13 cellular contexts compared by ENCODE assay signal in the genomic region with DNA sequence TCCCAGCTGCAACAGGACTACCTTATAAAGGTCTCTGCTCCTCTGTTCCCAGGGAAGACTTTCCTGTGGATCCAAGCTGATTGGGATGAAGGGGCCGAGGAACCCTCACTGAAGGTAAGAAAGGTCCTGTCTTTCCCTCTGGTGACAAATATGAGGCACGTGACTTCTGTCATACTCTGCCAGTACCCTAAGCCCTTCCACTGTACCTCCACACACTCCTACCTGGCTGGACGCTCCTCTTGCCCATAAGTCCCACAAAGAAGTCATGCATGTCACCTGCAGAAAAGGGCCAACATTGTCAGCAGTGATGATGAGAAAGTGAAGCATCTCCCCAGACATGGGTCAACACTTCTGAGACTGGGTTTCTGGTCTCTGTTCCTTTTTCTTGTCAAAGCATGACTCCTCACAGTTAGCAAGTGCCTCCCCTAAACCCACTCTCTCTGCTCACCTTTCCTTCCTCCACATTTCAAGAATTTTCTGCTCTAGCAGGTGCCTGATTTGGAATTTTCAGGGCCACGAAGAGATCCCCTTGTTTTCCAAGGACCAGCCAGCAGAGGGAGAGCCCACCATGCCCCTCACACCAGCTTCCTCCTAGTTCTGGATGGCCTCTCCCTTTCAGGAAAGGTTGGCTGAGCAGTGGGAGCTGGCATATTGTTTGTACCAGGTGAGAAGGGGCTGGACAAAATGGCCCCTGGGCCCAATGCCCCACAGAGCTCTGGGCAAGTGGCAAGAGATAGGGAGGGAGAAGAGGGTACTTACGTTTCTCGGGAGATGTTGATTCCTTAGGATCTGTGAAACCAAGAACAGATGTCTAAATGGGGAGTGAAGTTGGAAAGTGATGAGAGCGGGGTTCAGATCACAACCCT. TPM values are rescaled to one million over a fixed set of nuclear protein-coding genes. Genes with fewer than 3 reads are reported as not detected.
DNase-seq lines count a peak whose midpoint lies in the region; ATAC-seq, FAIRE-seq and TF ChIP-seq lines count a peak whose summit lies in the region.
"Had no signal": no experiment of that assay in that cellular context is flagged by ENCODE, and none has a peak within 500 bp of the region (broad histone marks: within the 10 kb centered on the region; RNA-seq: fewer than 3 reads in every experiment).

No MANE protein-coding gene starts in this region.

- H3K4me3 ChIP-seq in K562 (no peak overlapping the region), MM.1S (ENCODE audit: low read length) (no peak overlapping the region)
- no peak overlapping the region for H3K4me3 ChIP-seq in CD8-positive, alpha-beta memory T cell (ENCODE audit: low read length)

- H3K36me3 Mint-ChIP-seq in CD8-positive, alpha-beta memory T cell = no peaks in the 10 kb centered on the region

- no peaks in the 10 kb centered on the region for H3K9me1 ChIP-seq in K562 (ENCODE audit: control insufficient read depth, insufficient read depth, low read length)

- H3K27ac ChIP-seq in K562 (ENCODE audit: extremely low read depth, low read depth, low read length) = no peak overlapping the region
- no peak overlapping the region for H3K27ac ChIP-seq in CD8-positive, alpha-beta memory T cell (ENCODE audit: low read depth, low read length)
- H3K27ac ChIP-seq in MM.1S (ENCODE audit: low read length) = no peak overlapping the region

- TF ChIP-seq EP300 in K562 (IDR thresholded peaks at IDR 0.05; ENCODE audit: low read length) = no peak

- peaks cover 2 to 20% of the 10 kb centered on the region in 2 experiments for H3K27me3 ChIP-seq in K562 (ENCODE audit: control insufficient read depth in 2 of 2, insufficient read depth in 2 of 2, low read length in 2 of 2)
- peaks cover 3% of the 10 kb centered on the region for H3K27me3 ChIP-seq in CD8-positive, alpha-beta memory T cell (ENCODE audit: insufficient read depth, low read length, poor library complexity, severe bottlenecking)
- peaks cover 18% of the 10 kb centered on the region; the same call in 1 of the 2 replicates for H3K27me3 ChIP-seq in MM.1S (replicated peaks; ENCODE audit: insufficient read depth, low read length)

- H3K4me3 Mint-ChIP-seq in CD8-positive, alpha-beta memory T cell = no peak overlapping the region

- H2AFZ ChIP-seq in K562 (ENCODE audit: low read depth, low read length) = no peak overlapping the region
- H2AFZ ChIP-seq in MM.1S (ENCODE audit: low read length) = no peak overlapping the region

- POLR2A ChIA-PET in K562 (lab: Yijun Ruan, JAX) = no interaction called here
- POLR2A ChIA-PET in CD8-positive, alpha-beta memory T cell (lab: Charles Lee) = no interaction called here

- H3K9me3 ChIP-seq in K562 (replicated peaks; ENCODE audit: control insufficient read depth, insufficient read depth, low read depth, low read length) = no peaks in the 10 kb centered on the region
- no peaks in the 10 kb centered on the region for H3K9me3 ChIP-seq in CD8-positive, alpha-beta memory T cell (ENCODE audit: low read length)
- H3K9me3 ChIP-seq in MM.1S (replicated peaks; ENCODE audit: insufficient read depth, low read length) = no peaks in the 10 kb centered on the region

- in situ Hi-C loops in GM13976 (cut with MboI; ENCODE audit: low sequenced_read_pairs, unreplicated experiment) = loop anchor here (10.0 kb wide), 1 partner anchor 52 kb away; no protein-coding TSS in a partner anchor
- in situ Hi-C loops in K562 (cut with MboI) = loop anchor here (5.0 kb wide), 1 partner anchor 39 kb away; a partner anchor contains a TSS

- TF ChIP-seq RAD21 in K562 (CRISPR knock-in tag; conservative IDR thresholded peaks at IDR 0.05 in 1 of 2, IDR thresholded peaks at IDR 0.05 in 1 of 2) = peak in 1 of 2 experiments; percentile 59; a peak in 2 of 4 replicates

- H3K79me2 ChIP-seq in K562 (ENCODE audit: control insufficient read depth, insufficient read depth, low read length) (no peaks in the 10 kb centered on the region), MM.1S (ENCODE audit: low read length) (no peaks in the 10 kb centered on the region)

- DNase-seq in GM13976 (ENCODE audit: low spot score) (peak; percentile 62), K562 (ENCODE audit: extremely low read depth in 1 of 4, low spot score in 3 of 4) (no peak), anterior cingulate cortex (lab: John Stamatoyannopoulos, UW) (no peak), NCI-H1092 (lab: John Stamatoyannopoulos, UW) (no peak), MM.1S (no peak)
- DNase-seq in CD8-positive, alpha-beta memory T cell = no peak
- DNase-seq: EL, NCI-H2227 treated with DMSO at 0.1 percent for 48 hours, right cardiac atrium, T1000 had no signal

- H3K27ac Mint-ChIP-seq in CD8-positive, alpha-beta memory T cell = peak overlapping the region in 3 of 8 donors; percentile 74 to 84 (median 83)

- H3K9me3 Mint-ChIP-seq in CD8-positive, alpha-beta memory T cell = no peaks in the 10 kb centered on the region

- H3K4me1 ChIP-seq in K562 (replicated peaks in 1 of 2; ENCODE audit: control insufficient read depth in 2 of 2, insufficient read depth in 2 of 2, low read length in 2 of 2) = peaks cover 6 to 20% of the 10 kb centered on the region in 2 experiments; a peak in 4 of 5 replicates
- H3K4me1 ChIP-seq in CD8-positive, alpha-beta memory T cell (ENCODE audit: insufficient read depth, low read length) = peaks cover 26% of the 10 kb centered on the region
- H3K4me1 ChIP-seq in MM.1S (ENCODE audit: low read length) = peaks cover 9% of the 10 kb centered on the region

- H3K4me1 Mint-ChIP-seq in CD8-positive, alpha-beta memory T cell = peaks cover 17 to 18% (median 18%) of the 10 kb centered on the region in 3 donors

- no peaks in the 10 kb centered on the region for H3K9me2 ChIP-seq in MM.1S (replicated peaks; ENCODE audit: insufficient read depth, low read length)

- H3K27me3 Mint-ChIP-seq in CD8-positive, alpha-beta memory T cell = peaks cover 9 to 26% of the 10 kb centered on the region in 2 donors

- WGBS in K562 (ENCODE audit: insufficient coverage, low coverage, missing lambda C conversion rate) = 12% methylated on average over 7 of the region's 7 CpGs

- no TSS peak for BruUV-seq in K562 (replicated peaks; lab: Mats Ljungman, UMichigan)

- peak; percentile 74 for ATAC-seq in GM19395 (IDR thresholded peaks at IDR 0.05; ENCODE audit: unreplicated experiment)
- ATAC-seq in HG02885 (IDR thresholded peaks at IDR 0.05; ENCODE audit: poor library complexity, unreplicated experiment) = peak; percentile 74
- no peak for ATAC-seq in K562
- ATAC-seq: right cardiac atrium had no signal

- no peak for TF ChIP-seq POLR2A in K562 (conservative IDR thresholded peaks at IDR 0.05)

- H3F3A ChIP-seq in MM.1S (ENCODE audit: insufficient read depth, low read length) = no peaks in the 10 kb centered on the region

- FAIRE-seq in K562 (lab: Jason Lieb, UNC) = no peak

- H3K4me2 ChIP-seq in K562 (ENCODE audit: insufficient read depth, low read length) (no peak overlapping the region), MM.1S (ENCODE audit: low read depth, low read length) (no peak overlapping the region)

- H4K20me1 ChIP-seq in K562 (replicated peaks; ENCODE audit: control insufficient read depth, insufficient read depth, low read length) (no peaks in the 10 kb centered on the region), MM.1S (ENCODE audit: insufficient read depth, low read length) (no peaks in the 10 kb centered on the region)

- H3K9ac ChIP-seq in K562 (ENCODE audit: insufficient read depth in 1 of 2, low read depth in 2 of 2, low read length in 2 of 2) = no peak overlapping the region
- H3K9ac ChIP-seq in MM.1S (ENCODE audit: low read length) = no peak overlapping the region

- H3K36me3 ChIP-seq in K562 (ENCODE audit: control insufficient read depth, insufficient read depth, low read length) (no peaks in the 10 kb centered on the region), MM.1S (replicated peaks; ENCODE audit: insufficient read depth, low read length) (no peaks in the 10 kb centered on the region)
- no peaks in the 10 kb centered on the region for H3K36me3 ChIP-seq in CD8-positive, alpha-beta memory T cell (ENCODE audit: insufficient read depth, low read length)

- CTCF ChIA-PET in K562 (lab: Yijun Ruan, JAX; ENCODE audit: low intra/inter-chr PET ratio) = interaction anchor here (0.6 to 1.2 kb wide), 2 partner anchors 48 to 161 kb away, joined by 3 to 4 read pairs; no protein-coding TSS in a partner anchor
- CTCF ChIA-PET in CD8-positive, alpha-beta memory T cell (lab: Charles Lee) = interaction anchor here (0.7 kb wide), 1 partner anchor 56 kb away, joined by 3 read pairs; no protein-coding TSS in a partner anchor

- TF ChIP-seq CTCF in GM13976 (IDR thresholded peaks at IDR 0.05; ENCODE audit: borderline replicate concordance, control extremely low read depth, extremely low read depth, insufficient read depth, missing control alignments) (no peak), K562 (IDR thresholded peaks at IDR 0.05 in 2 of 3, conservative IDR thresholded peaks at IDR 0.05 in 1 of 3; ENCODE audit: insufficient read depth in 2 of 3, low read depth in 1 of 3, low read length in 3 of 3) (peak; percentile 34 to 48 (median 34); a peak in 4 of 6 replicates), MM.1S (IDR thresholded peaks at IDR 0.05; ENCODE audit: low read length) (no peak)

- intact Hi-C loops in K562 (cut with micrococcal nuclease) = no loop called here

RNA-seq across cellular contexts. Expression of a gene that starts 3.5 kb away (rescaled TPM):
- 0.92 and 1.2 TPM in 2 replicates for total RNA-seq in K562 (2011; cell fraction: chromatin; rRNA removed; ENCODE audit: low replicate concordance)
- 1.3 and 2.3 TPM in 2 replicates for total RNA-seq in K562 (2011; cell fraction: nucleolus; rRNA removed)
- total RNA-seq in K562 (2011; cell fraction: nucleoplasm; rRNA removed) = 1.8 and 2.0 TPM in 2 replicates
- total RNA-seq in K562 (2014; rRNA removed) (0.64 and 1.9 TPM in 2 replicates), K562 (2014; rRNA removed; fragmentation: Illumina TruSeq; extraction: Trizol) (0.76 and 1.1 TPM in 2 replicates), K562 (2015; rRNA removed; fragmentation: Illumina TruSeq; extraction: Trizol) (1.4 and 1.8 TPM in 2 replicates), K562 (2021) (0.29 and 1.7 TPM in 2 replicates)
- polyA plus RNA-seq in K562 (2011; rRNA removed) (0.87 and 2.8 TPM in 2 replicates), K562 (2014; fragmentation: Illumina TruSeq; extraction: Trizol) (2.0 and 2.7 TPM in 2 replicates), K562 (2014; fragmentation: Nextera tagmentation; extraction: Ambion mirVana) (1 to 10 TPM; 2.4 to 2.6 TPM), K562 (2014; rRNA removed) (1.2 and 1.6 TPM in 2 replicates)
- polyA plus RNA-seq in K562 (2011; cell fraction: cytosol; rRNA removed) = 1.5 and 3.6 TPM in 2 replicates
- polyA plus RNA-seq in K562 (2011; cell fraction: nucleus; rRNA removed) = 0.38 and 0.98 TPM in 2 replicates
- 2.9 and 3.1 TPM in 2 replicates for polyA plus RNA-seq in K562 (2012)
- 0.39 and 1.1 TPM in 2 replicates for polyA minus RNA-seq in K562 (2011; rRNA and poly(A)+ RNA removed)
- polyA minus RNA-seq in K562 (2011; cell fraction: cytosol; rRNA and poly(A)+ RNA removed) = 0.95 TPM in 1 of 2 replicates, not detected in the other
- polyA minus RNA-seq in K562 (2011; cell fraction: nucleus; rRNA and poly(A)+ RNA removed) = not detected in 2 replicates
- not detected for total RNA-seq in CD8-positive, alpha-beta memory T cell
- not detected for polyA plus RNA-seq in CD8-positive, alpha-beta memory T cell
- total RNA-seq: epithelial cell of proximal tubule, right cardiac atrium had no signal
- polyA plus RNA-seq: right cardiac atrium had no signal

RNA-seq across cellular contexts. Expression of a gene that starts 6.5 kb away (rescaled TPM):
- total RNA-seq in K562 (2011; cell fraction: chromatin; rRNA removed; ENCODE audit: low replicate concordance) = 23.7 and 34.4 TPM in 2 replicates
- total RNA-seq in K562 (2011; cell fraction: nucleolus; rRNA removed) = 21.3 and 23.3 TPM in 2 replicates
- 23.4 and 26.0 TPM in 2 replicates for total RNA-seq in K562 (2011; cell fraction: nucleoplasm; rRNA removed)
- total RNA-seq in K562 (2014; rRNA removed) = 7.7 and 10.3 TPM in 2 replicates
- 8.6 and 9.3 TPM in 2 replicates for total RNA-seq in K562 (2014; rRNA removed; fragmentation: Illumina TruSeq; extraction: Trizol)
- 8.7 TPM in 2 replicates for total RNA-seq in K562 (2015; rRNA removed; fragmentation: Illumina TruSeq; extraction: Trizol)
- total RNA-seq in K562 (2021) = 11.5 and 13.3 TPM in 2 replicates
- polyA plus RNA-seq in K562 (2011; rRNA removed) = 9.6 and 10.4 TPM in 2 replicates
- 8.7 and 11.6 TPM in 2 replicates for polyA plus RNA-seq in K562 (2011; cell fraction: cytosol; rRNA removed)
- 13.1 and 14.4 TPM in 2 replicates for polyA plus RNA-seq in K562 (2011; cell fraction: nucleus; rRNA removed)
- polyA plus RNA-seq in K562 (2012) = 7.2 and 7.5 TPM in 2 replicates
- 10.9 and 11.6 TPM in 2 replicates for polyA plus RNA-seq in K562 (2014; fragmentation: Illumina TruSeq; extraction: Trizol)
- 1 to 10 TPM; 3.3 to 3.4 TPM for polyA plus RNA-seq in K562 (2014; fragmentation: Nextera tagmentation; extraction: Ambion mirVana)
- polyA plus RNA-seq in K562 (2014; rRNA removed) = 8.2 and 8.6 TPM in 2 replicates
- 14.8 and 17.1 TPM in 2 replicates for polyA minus RNA-seq in K562 (2011; rRNA and poly(A)+ RNA removed)
- polyA minus RNA-seq in K562 (2011; cell fraction: cytosol; rRNA and poly(A)+ RNA removed) = 8.0 and 9.3 TPM in 2 replicates
- polyA minus RNA-seq in K562 (2011; cell fraction: nucleus; rRNA and poly(A)+ RNA removed) = 13.3 and 21.2 TPM in 2 replicates
- 1 to 10 TPM; 9.1 to 9.3 TPM for total RNA-seq in CD8-positive, alpha-beta memory T cell
- polyA plus RNA-seq in CD8-positive, alpha-beta memory T cell = 2.0 TPM

RNA-seq across cellular contexts. Expression of a gene that starts 37.1 kb away (rescaled TPM):
- 0.35 and 1.0 TPM in 2 replicates for total RNA-seq in K562 (2011; cell fraction: chromatin; rRNA removed; ENCODE audit: low replicate concordance)
- 0.79 and 1.5 TPM in 2 replicates for total RNA-seq in K562 (2011; cell fraction: nucleolus; rRNA removed)
- total RNA-seq in K562 (2011; cell fraction: nucleoplasm; rRNA removed) = 0.51 and 0.99 TPM in 2 replicates
- total RNA-seq in K562 (2014; rRNA removed) (0.08 and 0.09 TPM in 2 replicates), K562 (2014; rRNA removed; fragmentation: Illumina TruSeq; extraction: Trizol) (0.06 and 0.29 TPM in 2 replicates), K562 (2015; rRNA removed; fragmentation: Illumina TruSeq; extraction: Trizol) (0.08 and 0.14 TPM in 2 replicates), K562 (2021) (0.18 and 0.29 TPM in 2 replicates)
- polyA plus RNA-seq in K562 (2011; rRNA removed) (0.14 and 0.18 TPM in 2 replicates), K562 (2014; fragmentation: Illumina TruSeq; extraction: Trizol) (0.03 and 0.54 TPM in 2 replicates), K562 (2014; fragmentation: Nextera tagmentation; extraction: Ambion mirVana) (not detected), K562 (2014; rRNA removed) (0.08 and 0.20 TPM in 2 replicates)
- 0.03 TPM in 1 of 2 replicates, not detected in the other for polyA plus RNA-seq in K562 (2011; cell fraction: cytosol; rRNA removed)
- 0.23 and 0.91 TPM in 2 replicates for polyA plus RNA-seq in K562 (2011; cell fraction: nucleus; rRNA removed)
- 0.08 and 0.11 TPM in 2 replicates for polyA plus RNA-seq in K562 (2012)
- 0.06 TPM in 1 of 2 replicates, not detected in the other for polyA minus RNA-seq in K562 (2011; rRNA and poly(A)+ RNA removed)
- not detected in 2 replicates for polyA minus RNA-seq in K562 (2011; cell fraction: cytosol; rRNA and poly(A)+ RNA removed)
- 0.13 and 1.1 TPM in 2 replicates for polyA minus RNA-seq in K562 (2011; cell fraction: nucleus; rRNA and poly(A)+ RNA removed)
- under 1 TPM; 0.51 to 0.70 TPM for total RNA-seq in CD8-positive, alpha-beta memory T cell
- 0.40 TPM for polyA plus RNA-seq in CD8-positive, alpha-beta memory T cell
- total RNA-seq: epithelial cell of proximal tubule had no signal

RNA-seq across cellular contexts. Expression of a gene that starts 55.4 kb away (rescaled TPM):
- total RNA-seq in K562 (2011; cell fraction: chromatin; rRNA removed; ENCODE audit: low replicate concordance) = 3.0 and 3.8 TPM in 2 replicates
- total RNA-seq in K562 (2011; cell fraction: nucleolus; rRNA removed) = 1.2 and 2.4 TPM in 2 replicates
- 3.7 and 4.8 TPM in 2 replicates for total RNA-seq in K562 (2011; cell fraction: nucleoplasm; rRNA removed)
- total RNA-seq in K562 (2014; rRNA removed) = 0.20 and 0.23 TPM in 2 replicates
- total RNA-seq in K562 (2014; rRNA removed; fragmentation: Illumina TruSeq; extraction: Trizol) = 0.22 and 0.26 TPM in 2 replicates
- 0.11 TPM in 2 replicates for total RNA-seq in K562 (2015; rRNA removed; fragmentation: Illumina TruSeq; extraction: Trizol)
- 0.36 and 0.42 TPM in 2 replicates for total RNA-seq in K562 (2021)
- 0.26 and 0.62 TPM in 2 replicates for polyA plus RNA-seq in K562 (2011; rRNA removed)
- polyA plus RNA-seq in K562 (2011; cell fraction: cytosol; rRNA removed) = 0.04 and 0.28 TPM in 2 replicates
- 2.4 and 5.4 TPM in 2 replicates for polyA plus RNA-seq in K562 (2011; cell fraction: nucleus; rRNA removed)
- polyA plus RNA-seq in K562 (2012) = 0.14 and 0.47 TPM in 2 replicates
- 0.12 and 0.21 TPM in 2 replicates for polyA plus RNA-seq in K562 (2014; fragmentation: Illumina TruSeq; extraction: Trizol)
- polyA plus RNA-seq in K562 (2014; fragmentation: Nextera tagmentation; extraction: Ambion mirVana) = under 1 TPM in 1 of 2 experiments, not detected in 1; 0.13 TPM
- 0.24 and 0.52 TPM in 2 replicates for polyA plus RNA-seq in K562 (2014; rRNA removed)
- 0.11 and 0.48 TPM in 2 replicates for polyA minus RNA-seq in K562 (2011; rRNA and poly(A)+ RNA removed)
- polyA minus RNA-seq in K562 (2011; cell fraction: cytosol; rRNA and poly(A)+ RNA removed) = not detected in 2 replicates
- 0.54 and 1.6 TPM in 2 replicates for polyA minus RNA-seq in K562 (2011; cell fraction: nucleus; rRNA and poly(A)+ RNA removed)
- total RNA-seq in CD8-positive, alpha-beta memory T cell = under 1 TPM; 0.13 to 0.31 TPM
- polyA plus RNA-seq in CD8-positive, alpha-beta memory T cell = 0.20 TPM

Comparison
In these comparisons a context has a peak if more than half of its experiments do, and no peak if none do; other contexts are left out.
1. CTCF ChIP-seq: peak in K562 (3 of 3); none in GM13976 (single experiment) and MM.1S (single experiment).